10 cellular contexts compared by ENCODE assay signal in genomic region chr10:26474845-26475244, GRCh38. TPM values are rescaled to one million over a fixed set of nuclear protein-coding genes. Genes with fewer than 3 reads are reported as not detected.
DNase-seq lines count a peak whose midpoint lies in the region; ATAC-seq and TF ChIP-seq lines count a peak whose summit lies in the region.
"Not testable (repeated sequence)": the region's sequence is repeated elsewhere in the genome, so short reads cannot be mapped to it uniquely, and the experiment has no call there.
"Had no signal": no experiment of that assay in that cellular context is flagged by ENCODE, and none has a peak within 500 bp of the region (broad histone marks: within the 10 kb centered on the region; RNA-seq: fewer than 3 reads in every experiment).

No MANE protein-coding gene starts in this region.

- not testable (repeated sequence) for H3K27me3 Mint-ChIP-seq in activated T-helper 17 cell treated with anti-CD3 and anti-CD28 coated beads, Interleukin-2, amount 50 U/mL, for 72 hours; stimulated activated memory B cell treated with anti-CD40 and anti-IgM and Interleukin-4, amounts not matched to agents 10 μg/mL and 1 μg/mL and 100 μg/mL, for 72 hours

- ATAC-seq in activated CD4-positive, CD25-positive, alpha-beta regulatory T cell treated with anti-CD3 and anti-CD28 coated beads, Interleukin-2, amount 50 U/mL, for 24 hours, result peak; percentile 68
- peak; percentile 79 for ATAC-seq in activated T-helper 17 cell treated with anti-CD3 and anti-CD28 coated beads, Interleukin-2, amount 50 U/mL, for 72 hours (replicated peaks)
- peak; percentile 43 for ATAC-seq in mucosa of descending colon
- ATAC-seq in stimulated activated memory B cell treated with anti-CD40 and anti-IgM and Interleukin-4, amounts not matched to agents 10 μg/mL and 1 μg/mL and 100 μg/mL, for 72 hours, result not testable (repeated sequence)

- not testable (repeated sequence) for H3K4me1 ChIP-seq in mucosa of descending colon (ENCODE audit: low read depth)

- H3K9me3 ChIP-seq in KOPT-K1 (ENCODE audit: insufficient read depth, low read length, poor library complexity, severe bottlenecking); mucosa of descending colon: not testable (repeated sequence)

- TF ChIP-seq CTCF in GM13977 (IDR thresholded peaks at IDR 0.05; ENCODE audit: extremely low read depth, insufficient read depth, missing control alignments); mucosa of descending colon (IDR thresholded peaks at IDR 0.05): not testable (repeated sequence)

- DNase-seq in GM13977 (ENCODE audit: low spot score), result peak; percentile 28
- peak; percentile 43 for DNase-seq in central memory CD4-positive, alpha-beta T cell
- not testable (repeated sequence) for DNase-seq in mucosa of descending colon

- in situ Hi-C loops in GM13977 (cut with MboI; ENCODE audit: low pct_unique_long_range_greater_than_20kb, low sequenced_read_pairs, unreplicated experiment), result not testable (repeated sequence)

- not testable (repeated sequence) for H3K4me3 ChIP-seq in mucosa of descending colon

- peak overlapping the region; percentile 86 for H3K4me3 Mint-ChIP-seq in activated T-helper 17 cell treated with anti-CD3 and anti-CD28 coated beads, Interleukin-2, amount 50 U/mL, for 72 hours
- peak overlapping the region; percentile 5 for H3K4me3 Mint-ChIP-seq in stimulated activated memory B cell treated with anti-CD40 and anti-IgM and Interleukin-4, amounts not matched to agents 10 μg/mL and 1 μg/mL and 100 μg/mL, for 72 hours

- H3K27ac Mint-ChIP-seq in activated T-helper 17 cell treated with anti-CD3 and anti-CD28 coated beads, Interleukin-2, amount 50 U/mL, for 72 hours, result peak overlapping the region; percentile 94
- H3K27ac Mint-ChIP-seq in stimulated activated memory B cell treated with anti-CD40 and anti-IgM and Interleukin-4, amounts not matched to agents 10 μg/mL and 1 μg/mL and 100 μg/mL, for 72 hours, result peak overlapping the region; percentile 81

- peaks cover 59% of the 10 kb centered on the region for H3K4me1 Mint-ChIP-seq in activated T-helper 17 cell treated with anti-CD3 and anti-CD28 coated beads, Interleukin-2, amount 50 U/mL, for 72 hours
- peaks cover 81% of the 10 kb centered on the region for H3K4me1 Mint-ChIP-seq in stimulated activated memory B cell treated with anti-CD40 and anti-IgM and Interleukin-4, amounts not matched to agents 10 μg/mL and 1 μg/mL and 100 μg/mL, for 72 hours

- H3K36me3 Mint-ChIP-seq in activated T-helper 17 cell treated with anti-CD3 and anti-CD28 coated beads, Interleukin-2, amount 50 U/mL, for 72 hours (ENCODE audit: low read depth), result peaks cover 65% of the 10 kb centered on the region
- H3K36me3 Mint-ChIP-seq in stimulated activated memory B cell treated with anti-CD40 and anti-IgM and Interleukin-4, amounts not matched to agents 10 μg/mL and 1 μg/mL and 100 μg/mL, for 72 hours, result peaks cover 36% of the 10 kb centered on the region

- peak overlapping the region; percentile 52 for H3K27ac ChIP-seq in KOPT-K1 (ENCODE audit: low read depth, low read length, poor library complexity, severe bottlenecking)

- not testable (repeated sequence) for H3K36me3 ChIP-seq in KOPT-K1 (ENCODE audit: insufficient read depth, low read length); mucosa of descending colon (ENCODE audit: low read depth)

- H3K9me3 Mint-ChIP-seq in activated T-helper 17 cell treated with anti-CD3 and anti-CD28 coated beads, Interleukin-2, amount 50 U/mL, for 72 hours; stimulated activated memory B cell treated with anti-CD40 and anti-IgM and Interleukin-4, amounts not matched to agents 10 μg/mL and 1 μg/mL and 100 μg/mL, for 72 hours: not testable (repeated sequence)

- intact Hi-C loops in mucosa of descending colon (cut with DNase I, micrococcal nuclease), result not testable (repeated sequence)

RNA-seq across cellular contexts. Expression of gene APBB1IP, which starts 36.7 kb away (rescaled TPM):
- 10 to 100 TPM; 46.5 to 50.4 TPM for total RNA-seq in activated T-helper 17 cell treated with anti-CD3 and anti-CD28 coated beads, Interleukin-2, amount 50 U/mL, for 72 hours
- 1 to 10 TPM; 2.9 to 8.4 (median 8.1) TPM for total RNA-seq in mucosa of descending colon
- total RNA-seq: H4, HT1080, mammary epithelial cell had no signal

Comparison
In these comparisons a context has a peak if more than half of its experiments do, and no peak if none do; other contexts are left out.
1. RNA of gene APBB1IP, which starts 36.7 kb away (total RNA-seq): 46.5 to 50.4 TPM in activated T-helper 17 cell treated with anti-CD3 and anti-CD28 coated beads, Interleukin-2, amount 50 U/mL, for 72 hours; 2.9 to 8.4 TPM in mucosa of descending colon; every median in the first group is over 4 times any median in the second.